ENCODE assay signal across 2 cellular contexts in genomic region chr10:73141603-73142002, GRCh38.
TF ChIP-seq lines count a peak whose summit lies in the region.

No MANE protein-coding gene starts in this region.

TF ChIP-seq in A549, 52 proteins besides CTCF, POLR2A, EP300 and RAD21:
- no peak for TF ChIP-seq RNF2 (IDR thresholded peaks at IDR 0.05; ENCODE audit: borderline replicate concordance, low read depth)
- peak; percentile 58 for TF ChIP-seq MAFK (IDR thresholded peaks at IDR 0.05; ENCODE audit: partially characterized antibody)
- no peak for TF ChIP-seq JUN (IDR thresholded peaks at IDR 0.05)
- TF ChIP-seq KDM1A (IDR thresholded peaks at IDR 0.05; ENCODE audit: low read depth): no peak

TF ChIP-seq in K562, 482 proteins besides CTCF, POLR2A, EP300 and RAD21:
- TF ChIP-seq CHAMP1 (IDR thresholded peaks at IDR 0.05) (no peak), MAFF (IDR thresholded peaks at IDR 0.05; ENCODE audit: low read length) (peak; percentile 11; the same call in 1 of the 2 replicates), ZNF316 (IDR thresholded peaks at IDR 0.05) (peak; percentile 76), MAFK (IDR thresholded peaks at IDR 0.05; ENCODE audit: low read length) (peak; percentile 32; the same call in 1 of the 2 replicates), C11orf30 (IDR thresholded peaks at IDR 0.05; ENCODE audit: low read depth) (peak; percentile 43; the same call in 1 of the 2 replicates), FOXK1 (CRISPR knock-in tag; IDR thresholded peaks at IDR 0.05; ENCODE audit: borderline replicate concordance) (no peak)
